8 cellular contexts compared by ENCODE assay signal in the genomic region with DNA sequence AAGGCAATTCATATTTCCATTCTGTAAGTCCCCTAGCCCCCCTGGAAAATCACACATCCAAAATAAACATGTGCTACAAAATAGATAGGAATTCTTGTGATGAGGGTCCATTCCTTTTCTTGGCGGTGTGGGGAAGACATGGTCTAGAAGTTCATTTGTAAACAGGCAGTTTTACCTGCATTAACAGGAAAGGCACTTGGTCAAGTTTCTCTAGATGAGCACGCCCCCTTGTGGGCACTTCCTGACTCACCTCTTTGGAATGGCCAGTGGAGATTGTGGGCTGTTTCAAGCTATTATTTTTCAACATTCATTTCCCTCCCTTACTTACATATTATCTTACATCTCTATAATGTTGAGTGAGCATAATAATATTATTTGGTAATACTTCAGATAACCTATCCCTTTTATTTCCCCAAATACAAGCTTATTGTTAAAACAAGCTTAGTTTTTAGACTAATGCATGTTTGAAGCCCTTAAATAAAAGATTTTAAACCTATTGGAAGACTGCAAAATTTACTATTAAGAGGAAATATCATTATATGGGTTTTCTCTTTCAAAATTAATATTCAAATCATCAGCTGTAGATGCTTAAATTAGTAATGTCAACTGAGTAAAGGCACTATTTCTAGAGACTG.
A peak's percentile ranks its signal among the peaks of the same experiment; 100 is the strongest.
DNase-seq lines count a peak whose midpoint lies in the region; ATAC-seq and TF ChIP-seq lines count a peak whose summit lies in the region.

No MANE protein-coding gene starts in this region.

- H3K4me3 Mint-ChIP-seq in activated CD8-positive, alpha-beta memory T cell treated with anti-CD3 and anti-CD28 coated beads, Interleukin-2, amount 10 ng/mL, durations not matched to agents 7 days and 5 days, result no peak overlapping the region
- no peak overlapping the region for H3K4me3 Mint-ChIP-seq in naive thymus-derived CD8-positive, alpha-beta T cell

- H3K4me3 ChIP-seq in epithelial cell of proximal tubule (ENCODE audit: low read depth, low read length), result no peak overlapping the region

- TF ChIP-seq CTCF in epithelial cell of proximal tubule (conservative IDR thresholded peaks at IDR 0.05; ENCODE audit: low read depth, low read length), result peak; percentile 89

- no peaks in the 10 kb centered on the region for H3K36me3 Mint-ChIP-seq in activated CD8-positive, alpha-beta memory T cell treated with anti-CD3 and anti-CD28 coated beads, Interleukin-2, amount 10 ng/mL, durations not matched to agents 7 days and 5 days
- peaks cover 0 to 13% (median under 1%) of the 10 kb centered on the region in 3 donors for H3K36me3 Mint-ChIP-seq in naive thymus-derived CD8-positive, alpha-beta T cell

- ATAC-seq in GM18519 (IDR thresholded peaks at IDR 0.05; ENCODE audit: low FRiP score, unreplicated experiment) (peak; percentile 67), HG03442 (IDR thresholded peaks at IDR 0.05; ENCODE audit: unreplicated experiment) (peak; percentile 71)
- no peak for ATAC-seq in activated CD8-positive, alpha-beta memory T cell treated with anti-CD3 and anti-CD28 coated beads, Interleukin-2, amount 10 ng/mL, durations not matched to agents 7 days and 5 days
- ATAC-seq in naive thymus-derived CD8-positive, alpha-beta T cell, result peak in 1 of 2 donors; percentile 29

- H3K27me3 Mint-ChIP-seq in activated CD8-positive, alpha-beta memory T cell treated with anti-CD3 and anti-CD28 coated beads, Interleukin-2, amount 10 ng/mL, durations not matched to agents 7 days and 5 days, result no peaks in the 10 kb centered on the region
- H3K27me3 Mint-ChIP-seq in naive thymus-derived CD8-positive, alpha-beta T cell, result no peaks in the 10 kb centered on the region

- POLR2A ChIA-PET in naive thymus-derived CD8-positive, alpha-beta T cell (lab: Charles Lee), result no interaction called here

- DNase-seq in AG20443 (ENCODE audit: low spot score) (peak; percentile 61), NCI-H82 (lab: John Stamatoyannopoulos, UW) (peak; percentile 87), epithelial cell of proximal tubule (ENCODE audit: low read depth) (no peak)
- peak; percentile 75 for DNase-seq in activated CD8-positive, alpha-beta memory T cell treated with anti-CD3 and anti-CD28 coated beads, Interleukin-2, amount 10 ng/mL, durations not matched to agents 7 days and 5 days
- peak; percentile 18 to 75 (median 48) for DNase-seq in naive thymus-derived CD8-positive, alpha-beta T cell
- DNase-seq in stimulated activated naive CD4-positive, alpha-beta T cell treated with Interleukin-2 at 50 U/mL for 16 hours (lab: John Stamatoyannopoulos, UW), result peak; percentile 47

- H3K9me3 Mint-ChIP-seq in activated CD8-positive, alpha-beta memory T cell treated with anti-CD3 and anti-CD28 coated beads, Interleukin-2, amount 10 ng/mL, durations not matched to agents 7 days and 5 days (ENCODE audit: low read depth), result no peaks in the 10 kb centered on the region
- no peaks in the 10 kb centered on the region for H3K9me3 Mint-ChIP-seq in naive thymus-derived CD8-positive, alpha-beta T cell

- CTCF ChIA-PET in activated CD8-positive, alpha-beta memory T cell treated with anti-CD3 and anti-CD28 coated beads, Interleukin-2, amount 10 ng/mL, durations not matched to agents 7 days and 5 days (lab: Charles Lee), result interaction anchor here (0.7 to 3.3 kb wide), 29 partner anchors 9 to 621 kb away, joined by 3 to 27 read pairs (median 4); no protein-coding TSS in a partner anchor

- no peak overlapping the region for H3K27ac Mint-ChIP-seq in activated CD8-positive, alpha-beta memory T cell treated with anti-CD3 and anti-CD28 coated beads, Interleukin-2, amount 10 ng/mL, durations not matched to agents 7 days and 5 days
- H3K27ac Mint-ChIP-seq in naive thymus-derived CD8-positive, alpha-beta T cell, result no peak overlapping the region

- H3K4me1 Mint-ChIP-seq in activated CD8-positive, alpha-beta memory T cell treated with anti-CD3 and anti-CD28 coated beads, Interleukin-2, amount 10 ng/mL, durations not matched to agents 7 days and 5 days, result no peaks in the 10 kb centered on the region
- peaks cover 0 to 6% (median 0%) of the 10 kb centered on the region in 4 donors for H3K4me1 Mint-ChIP-seq in naive thymus-derived CD8-positive, alpha-beta T cell
